Comparison of ENCODE assay signal across 9 cellular contexts in the genomic region with DNA sequence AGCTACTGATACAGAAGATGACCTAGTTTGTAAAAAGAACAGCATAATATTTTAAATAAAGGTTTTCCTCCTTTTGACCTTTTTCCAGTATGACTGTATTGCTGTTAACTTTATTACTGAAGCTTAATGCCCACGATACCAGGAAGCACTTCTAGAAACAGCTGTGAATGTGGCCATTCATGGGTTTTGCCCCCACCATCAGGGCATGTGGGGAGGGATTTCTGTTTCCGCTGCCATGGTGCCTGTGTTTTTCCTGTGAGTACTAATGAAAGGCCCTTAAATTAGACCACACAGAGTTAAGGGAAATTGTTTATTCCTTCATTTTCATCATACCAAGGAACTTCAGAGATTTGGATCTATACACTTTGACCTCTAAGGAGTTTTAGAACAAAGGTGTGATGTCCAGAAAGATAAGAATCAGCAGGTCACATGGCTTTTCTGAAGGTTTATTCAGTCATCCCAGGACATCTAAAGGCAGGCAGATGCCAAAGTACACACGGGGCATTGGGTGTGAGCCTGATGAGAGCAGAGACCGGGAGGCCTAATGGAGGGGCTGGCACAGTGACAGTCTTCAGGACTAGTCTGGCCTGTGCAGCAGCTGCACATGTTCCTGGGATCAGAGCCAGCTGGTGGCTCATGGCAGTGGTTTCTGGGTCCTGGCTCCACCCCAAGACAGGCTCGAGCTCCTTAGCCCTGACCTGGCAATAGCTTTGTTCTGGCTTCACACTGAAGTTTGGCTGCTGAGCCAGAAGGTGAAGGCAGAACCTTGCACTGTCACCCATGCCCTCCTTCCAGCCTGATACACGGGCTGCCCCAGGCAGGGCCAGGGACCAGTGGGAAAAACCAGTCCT.
DNase-seq lines count a peak whose midpoint lies in the region; ATAC-seq and TF ChIP-seq lines count a peak whose summit lies in the region.
"Had no signal": no experiment of that assay in that cellular context is flagged by ENCODE, and none has a peak within 500 bp of the region (broad histone marks: within the 10 kb centered on the region; RNA-seq: fewer than 3 reads in every experiment).

No MANE protein-coding gene starts in this region.

- H3K9ac ChIP-seq in HUES48 (ENCODE audit: low read depth, low read length), result no peak overlapping the region
- no peak overlapping the region for H3K9ac ChIP-seq in SK-N-MC (ENCODE audit: insufficient read length)

- intact Hi-C loops in A673 (cut with micrococcal nuclease; ENCODE audit: unreplicated experiment), result loop anchor here (2.0 to 10.0 kb wide), 4 partner anchors 80 to 545 kb away; partner anchors contain the start of gene JMJD1C

- no peak for ATAC-seq in HG03095 (IDR thresholded peaks at IDR 0.05; ENCODE audit: unreplicated experiment)

- H3K27me3 ChIP-seq in A673 (replicated peaks; ENCODE audit: insufficient read depth, low read depth, low read length, poor library complexity) (no peaks in the 10 kb centered on the region), HUES48 (ENCODE audit: control insufficient read depth, insufficient read depth, low read length) (no peaks in the 10 kb centered on the region)

- DNase-seq in A673 (ENCODE audit: low spot score) (peak; percentile 93), SK-N-MC (ENCODE audit: low read depth, low spot score) (no peak), fibroblast of mammary gland (ENCODE audit: low read depth) (peak; percentile 100)
- DNase-seq in stimulated activated naive CD4-positive, alpha-beta T cell treated with Interleukin-2 at 50 U/mL for 16 hours (lab: John Stamatoyannopoulos, UW), result no peak
- no peak for DNase-seq in activated CD4-positive, CD25-positive, alpha-beta regulatory T cell treated with anti-CD3 and anti-CD28 coated beads, Interleukin-2, amount 50 U/mL, for 72 hours
- DNase-seq: activated naive CD8-positive, alpha-beta T cell treated with anti-CD3 and anti-CD28 coated beads, Interleukin-2, amount 10 ng/mL, durations not matched to agents 7 days and 5 days had no signal

- no peaks in the 10 kb centered on the region for H3K36me3 Mint-ChIP-seq in nephron (ENCODE audit: low read depth)
- H3K36me3 Mint-ChIP-seq: activated naive CD8-positive, alpha-beta T cell treated with anti-CD3 and anti-CD28 coated beads, Interleukin-2, amount 10 ng/mL, durations not matched to agents 7 days and 5 days had no signal

- H3K27ac Mint-ChIP-seq in nephron, result peak overlapping the region; percentile 96 to 99 (median 98)
- H3K27ac Mint-ChIP-seq: activated naive CD8-positive, alpha-beta T cell treated with anti-CD3 and anti-CD28 coated beads, Interleukin-2, amount 10 ng/mL, durations not matched to agents 7 days and 5 days had no signal

- H3K9me3 ChIP-seq in A673 (ENCODE audit: low read depth, low read length, poor library complexity, severe bottlenecking) (no peaks in the 10 kb centered on the region), HUES48 (ENCODE audit: control insufficient read depth, insufficient read depth, low read length) (no peaks in the 10 kb centered on the region), SK-N-MC (ENCODE audit: low read depth, low read length) (no peaks in the 10 kb centered on the region)

- no TSS peak for BruUV-seq in A673 (replicated peaks; lab: Mats Ljungman, UMichigan)

- TF ChIP-seq CTCF in A673 (conservative IDR thresholded peaks at IDR 0.05; ENCODE audit: low read depth, low read length) (no peak), fibroblast of mammary gland (conservative IDR thresholded peaks at IDR 0.05; ENCODE audit: control insufficient read depth, insufficient read depth, low read depth, low read length) (no peak), nephron (IDR thresholded peaks at IDR 0.05; ENCODE audit: unreplicated experiment in 3 of 3) (no peak)

- peaks cover 58% of the 10 kb centered on the region for H3K4me1 ChIP-seq in A673 (ENCODE audit: insufficient read depth, low read length, poor library complexity, severe bottlenecking)
- peaks cover 54% of the 10 kb centered on the region for H3K4me1 ChIP-seq in HUES48 (ENCODE audit: control insufficient read depth, insufficient read depth, low read length)

- peak overlapping the region in 1 of 3 experiments; percentile 81 for H3K4me3 Mint-ChIP-seq in nephron
- H3K4me3 Mint-ChIP-seq: activated naive CD8-positive, alpha-beta T cell treated with anti-CD3 and anti-CD28 coated beads, Interleukin-2, amount 10 ng/mL, durations not matched to agents 7 days and 5 days had no signal

- H3K27me3 Mint-ChIP-seq in nephron (ENCODE audit: low read depth), result peaks cover 4% of the 10 kb centered on the region
- H3K27me3 Mint-ChIP-seq: activated naive CD8-positive, alpha-beta T cell treated with anti-CD3 and anti-CD28 coated beads, Interleukin-2, amount 10 ng/mL, durations not matched to agents 7 days and 5 days had no signal

- POLR2A ChIA-PET in A673 (lab: Charles Lee; ENCODE audit: low non-redundant PET), result no interaction called here

- CTCF ChIA-PET in A673 (lab: Charles Lee), result interaction anchor here (2.0 kb wide), 1 partner anchor 545 kb away, joined by 8 read pairs; no protein-coding TSS in a partner anchor

- H3K4me3 ChIP-seq in A673 (ENCODE audit: low read depth, low read length, poor library complexity, severe bottlenecking) (no peak overlapping the region), HUES48 (ENCODE audit: low read depth, low read length) (no peak overlapping the region), SK-N-MC (peak overlapping the region; percentile 54), fibroblast of mammary gland (ENCODE audit: control insufficient read depth, low read depth, low read length) (no peak overlapping the region)

- H3K36me3 ChIP-seq in A673 (ENCODE audit: insufficient read depth, low read length, poor library complexity, severe bottlenecking), result no peaks in the 10 kb centered on the region
- no peaks in the 10 kb centered on the region for H3K36me3 ChIP-seq in HUES48 (ENCODE audit: control insufficient read depth, insufficient read depth, low read length)
- no peaks in the 10 kb centered on the region for H3K36me3 ChIP-seq in SK-N-MC (ENCODE audit: insufficient read depth, low read length)

- peak overlapping the region; percentile 79 for H3K27ac ChIP-seq in A673 (ENCODE audit: low read depth, low read length, poor library complexity, severe bottlenecking)
- peak overlapping the region; percentile 99 for H3K27ac ChIP-seq in HUES48 (ENCODE audit: low read depth, low read length)
- H3K27ac ChIP-seq in SK-N-MC, result no peak overlapping the region

- H3K4me1 Mint-ChIP-seq in nephron, result peaks cover 65% of the 10 kb centered on the region

- H3K9me3 Mint-ChIP-seq in nephron, result no peaks in the 10 kb centered on the region
- H3K9me3 Mint-ChIP-seq: activated naive CD8-positive, alpha-beta T cell treated with anti-CD3 and anti-CD28 coated beads, Interleukin-2, amount 10 ng/mL, durations not matched to agents 7 days and 5 days had no signal

Comparison
In these comparisons a context has a peak if more than half of its experiments do, and no peak if none do; other contexts are left out.
1. DNase-seq: peak in A673 (single experiment) and fibroblast of mammary gland (single experiment); none in SK-N-MC (single experiment), stimulated activated naive CD4-positive, alpha-beta T cell treated with Interleukin-2 at 50 U/mL for 16 hours (single experiment) and activated CD4-positive, CD25-positive, alpha-beta regulatory T cell treated with anti-CD3 and anti-CD28 coated beads, Interleukin-2, amount 50 U/mL, for 72 hours (single experiment).